8 cellular contexts compared by ENCODE assay signal in genomic region chr2:71223767-71224333, GRCh38. TPM values are rescaled to one million over a fixed set of nuclear protein-coding genes. Genes with fewer than 3 reads are reported as not detected.
DNase-seq lines count a peak whose midpoint lies in the region; ATAC-seq, FAIRE-seq and TF ChIP-seq lines count a peak whose summit lies in the region.

No MANE protein-coding gene starts in this region.

- peaks cover 4 to 20% of the 10 kb centered on the region in 2 donors for H3K4me1 Mint-ChIP-seq in effector memory CD8-positive, alpha-beta T cell (ENCODE audit: low read depth in 2 of 2)

- SMC1A ChIA-PET in GM12878 (lab: Charles Lee; ENCODE audit: uncharacterized antibody, unreplicated experiment), result interaction anchor here (1.5 kb wide), 2 partner anchors 12 to 19 kb away, joined by 3 to 4 read pairs; no protein-coding TSS in a partner anchor

- 18% methylated on average over 3 of the region's 3 CpGs for WGBS in GM12878 (ENCODE audit: insufficient coverage, insufficient replicate concordance, low lambda C conversion rate, missing lambda C conversion rate)
- 13% methylated on average over 3 of the region's 3 CpGs for WGBS in transverse colon (ENCODE audit: low coverage in 1 of 2), 2 donors

- TF ChIP-seq EP300 in GM12878 (IDR thresholded peaks at IDR 0.05; ENCODE audit: borderline replicate concordance in 1 of 2, control insufficient read depth in 1 of 2, low read depth in 2 of 2, low read length in 2 of 2) (no peak), transverse colon (IDR thresholded peaks at IDR 0.05; ENCODE audit: low read depth) (no peak)

- H3K79me2 ChIP-seq in GM12878 (ENCODE audit: control insufficient read depth, insufficient read depth, low read length), result no peaks in the 10 kb centered on the region

- no peak overlapping the region for H3K4me2 ChIP-seq in GM12878 (ENCODE audit: control insufficient read depth, insufficient read depth)

- ATAC-seq in GM12878, result no peak
- ATAC-seq in effector memory CD8-positive, alpha-beta T cell (replicated peaks), result no peak

- intact Hi-C loops in GM12878 (cut with micrococcal nuclease; ENCODE audit: unreplicated experiment), result loop anchor here (2.0 kb wide), 1 partner anchor 287 kb away; no protein-coding TSS in a partner anchor
- intact Hi-C loops in transverse colon (cut with DNase I; ENCODE audit: low total_unique reads), result no loop called here

- no peak overlapping the region for H3K9ac ChIP-seq in GM12878 (ENCODE audit: control insufficient read depth, insufficient read depth, low read length)

- TF ChIP-seq POLR2A in GM12878 (IDR thresholded peaks at IDR 0.05; ENCODE audit: low read depth, low read length), result no peak
- no peak for TF ChIP-seq POLR2A in transverse colon (IDR thresholded peaks at IDR 0.05)

- H3K4me3 ChIP-seq in GM12864 (ENCODE audit: low read depth, low read length) (no peak overlapping the region), GM12878 (no peak overlapping the region), transverse colon (no peak overlapping the region)

- TF ChIP-seq RAD21 in GM12878 (IDR thresholded peaks at IDR 0.05; ENCODE audit: insufficient read depth, low read depth, low read length), result peak; percentile 49

- no peaks in the 10 kb centered on the region; the same call in 1 of the 2 replicates for H3K4me1 ChIP-seq in GM12878 (ENCODE audit: control insufficient read depth, insufficient read depth, low read length)
- peaks cover 3 to 17% (median 12%) of the 10 kb centered on the region in 4 donors for H3K4me1 ChIP-seq in transverse colon

- H3K36me3 ChIP-seq in GM12878 (ENCODE audit: control insufficient read depth in 2 of 2, insufficient read depth in 2 of 2, low read length in 1 of 2) (no peaks in the 10 kb centered on the region), transverse colon (no peaks in the 10 kb centered on the region)

- no peak for FAIRE-seq in GM12878 (lab: Jason Lieb, UNC)

- H2AFZ ChIP-seq in GM12878 (ENCODE audit: control insufficient read depth, low read depth, low read length), result no peak overlapping the region

- peak; percentile 85 for TF ChIP-seq CTCF in 22Rv1 (IDR thresholded peaks at IDR 0.05)
- TF ChIP-seq CTCF in GM12864 (IDR thresholded peaks at IDR 0.05; ENCODE audit: low read depth, low read length, missing control alignments), result peak; percentile 28
- TF ChIP-seq CTCF in GM12878 (IDR thresholded peaks at IDR 0.05 in 2 of 3, conservative IDR thresholded peaks at IDR 0.05 in 1 of 3; ENCODE audit: control insufficient read depth in 2 of 3, extremely low read depth in 1 of 3, insufficient read depth in 1 of 3, low read depth in 3 of 3, low read length in 3 of 3), result peak; percentile 33 to 46 (median 46); a peak in 4 of 6 replicates
- TF ChIP-seq CTCF in transverse colon (IDR thresholded peaks at IDR 0.05), result peak; percentile 26 to 36 (median 29)

- POLR2A ChIA-PET in GM12878 (lab: Charles Lee), result no interaction called here

- no peaks in the 10 kb centered on the region for H3K9me3 Mint-ChIP-seq in effector memory CD8-positive, alpha-beta T cell

- no peak for DNase-seq in GM12864 (ENCODE audit: low read depth)
- peak; percentile 17 for DNase-seq in NCI-H226
- DNase-seq in GM12878 (ENCODE audit: low read depth, low spot score), result no peak
- peak; percentile 47 for DNase-seq in iris pigment epithelial cell (ENCODE audit: low read depth)
- peak; percentile 64 for DNase-seq in transverse colon
- DNase-seq in effector memory CD8-positive, alpha-beta T cell, result no peak
- DNase-seq in epidermal melanocyte (ENCODE audit: insufficient read length, low spot score), result no peak

- no peaks in the 10 kb centered on the region for H3K27me3 Mint-ChIP-seq in effector memory CD8-positive, alpha-beta T cell

- no peak overlapping the region for H3K4me3 Mint-ChIP-seq in effector memory CD8-positive, alpha-beta T cell

- in situ Hi-C loops in GM12878 (cut with MboI) (no loop called here), transverse colon (cut with MboI; ENCODE audit: low pct_ligation_motif_present in 1 of 4, low pct_unique_long_range_greater_than_20kb in 1 of 4, low sequenced_read_pairs in 3 of 4) (no loop called here)

- H3K9me3 ChIP-seq in GM12878 (replicated peaks; ENCODE audit: control insufficient read depth, insufficient read depth, low read length) (no peaks in the 10 kb centered on the region), transverse colon (no peaks in the 10 kb centered on the region)

- CTCF ChIA-PET in GM12878 (lab: Yijun Ruan, JAX), result no interaction called here

- H3K27ac Mint-ChIP-seq in effector memory CD8-positive, alpha-beta T cell, result no peak overlapping the region

- no peaks in the 10 kb centered on the region for H3K27me3 ChIP-seq in GM12878 (replicated peaks in 1 of 2; ENCODE audit: control insufficient read depth in 2 of 2, insufficient read depth in 2 of 2, low read length in 1 of 2)
- H3K27me3 ChIP-seq in transverse colon, result no peaks in the 10 kb centered on the region

- no TSS peak for BruUV-seq in GM12878 (replicated peaks; lab: Mats Ljungman, UMichigan)

- RAD21 ChIA-PET in GM12878 (lab: Charles Lee; ENCODE audit: unreplicated experiment), result no interaction called here

- no peaks in the 10 kb centered on the region for H4K20me1 ChIP-seq in GM12878 (ENCODE audit: control insufficient read depth, insufficient read depth)

- H3K27ac ChIP-seq in 22Rv1, result no peak overlapping the region
- H3K27ac ChIP-seq in GM12878 (ENCODE audit: control insufficient read depth, insufficient read depth), result no peak overlapping the region
- no peak overlapping the region for H3K27ac ChIP-seq in transverse colon

- peaks cover 7% of the 10 kb centered on the region for H3K36me3 Mint-ChIP-seq in effector memory CD8-positive, alpha-beta T cell (ENCODE audit: insufficient read depth)

TF ChIP-seq in GM12878, 131 proteins besides CTCF, POLR2A, EP300 and RAD21:
- no peak for TF ChIP-seq EGR1 (IDR thresholded peaks at IDR 0.05; ENCODE audit: borderline replicate concordance in 1 of 2, low read depth in 2 of 2, low read length in 2 of 2)

RNA-seq across cellular contexts. Expression of gene PAIP2B, which starts 3.1 kb away (rescaled TPM):
- 0.88 and 1.2 TPM in 2 replicates for total RNA-seq in GM12878 (2013; cell fraction: nucleolus; rRNA removed)
- total RNA-seq in GM12878 (2014; rRNA removed) (0.17 and 0.33 TPM in 2 replicates), GM12878 (2014; rRNA removed; fragmentation: Illumina TruSeq; extraction: Trizol) (0.27 and 0.28 TPM in 2 replicates), GM12878 (2021) (0.41 and 0.45 TPM in 2 replicates), transverse colon (1 to 10 TPM; 1.2 to 7.0 (median 3.6) TPM)
- polyA plus RNA-seq in GM12878 (2011; ENCODE audit: low read depth), result 0.73 TPM
- polyA plus RNA-seq in GM12878 (2011; rRNA removed) (0.79 and 1.2 TPM in 2 replicates), GM12878 (2014; fragmentation: Illumina TruSeq; extraction: Trizol) (0.37 and 0.40 TPM in 2 replicates), GM12878 (2014; fragmentation: Nextera tagmentation; extraction: Ambion mirVana) (under 1 TPM; 0.06 to 0.09 TPM), GM12878 (2014; rRNA removed) (0.15 and 0.19 TPM in 2 replicates), GM12878 (2016; fragmentation: Nextera tagmentation; extraction: Ambion mirVana) (under 1 TPM; 0.42 to 0.43 TPM)
- 0.28 and 0.46 TPM in 2 replicates for polyA plus RNA-seq in GM12878 (2011; cell fraction: cytosol; rRNA removed)
- polyA plus RNA-seq in GM12878 (2011; cell fraction: nucleus; rRNA removed), result 0.57 and 0.66 TPM in 2 replicates
- 0.99 and 1.2 TPM in 2 replicates for polyA plus RNA-seq in GM12878 (2012)
- polyA minus RNA-seq in GM12878 (2011; rRNA and poly(A)+ RNA removed), result 0.80 and 1.0 TPM in 2 replicates
- polyA minus RNA-seq in GM12878 (2011; cell fraction: cytosol; rRNA and poly(A)+ RNA removed), result 0.27 and 0.31 TPM in 2 replicates
- 0.36 and 0.38 TPM in 2 replicates for polyA minus RNA-seq in GM12878 (2011; cell fraction: nucleus; rRNA and poly(A)+ RNA removed)

Comparison
In these comparisons a context has a peak if more than half of its experiments do, and no peak if none do; other contexts are left out.
1. CTCF ChIP-seq: peak in every context shown above with its lines; median percentile 85 in 22Rv1; 46 in GM12878; 29 in transverse colon; 28 in GM12864.
2. DNase-seq: peak in NCI-H226 (single experiment), iris pigment epithelial cell (single experiment) and transverse colon (single experiment); none in GM12864 (single experiment), GM12878 (single experiment), effector memory CD8-positive, alpha-beta T cell (0 of 3) and epidermal melanocyte (single experiment).